ENCODE assay signal across 16 cellular contexts in genomic region chr3:105774444-105775180, GRCh38.
A peak's percentile ranks its signal among the peaks of the same experiment; 100 is the strongest.
DNase-seq lines count a peak whose midpoint lies in the region; ATAC-seq and TF ChIP-seq lines count a peak whose summit lies in the region.
"Had no signal": no experiment of that assay in that cellular context is flagged by ENCODE, and none has a peak within 500 bp of the region (broad histone marks: within the 10 kb centered on the region; RNA-seq: fewer than 3 reads in every experiment).

No MANE protein-coding gene starts in this region.

- H3K27me3 Mint-ChIP-seq in activated CD4-positive, alpha-beta memory T cell treated with anti-CD3 and anti-CD28 coated beads for 36 hours, result no peaks in the 10 kb centered on the region
- H3K27me3 Mint-ChIP-seq in activated CD4-positive, alpha-beta memory T cell treated with anti-CD3 and anti-CD28 coated beads, Interleukin-2, amount 10 ng/mL, durations not matched to agents 7 days and 5 days, result no peaks in the 10 kb centered on the region
- H3K27me3 Mint-ChIP-seq in activated T-helper 17 cell treated with anti-CD3 and anti-CD28 coated beads, Interleukin-2, amount 50 U/mL, for 72 hours, result no peaks in the 10 kb centered on the region
- no peaks in the 10 kb centered on the region for H3K27me3 Mint-ChIP-seq in nephron (ENCODE audit: low read depth)

- H3K4me1 ChIP-seq in suprapubic skin, result no peaks in the 10 kb centered on the region
- H3K4me1 ChIP-seq: pancreas had no signal

- DNase-seq in activated CD4-positive, alpha-beta memory T cell treated with anti-CD3 and anti-CD28 coated beads for 36 hours, result no peak
- DNase-seq in activated CD4-positive, alpha-beta memory T cell treated with anti-CD3 and anti-CD28 coated beads, Interleukin-2, amount 10 ng/mL, durations not matched to agents 7 days and 5 days, result no peak
- DNase-seq in GM20000 (ENCODE audit: low spot score), result peak; percentile 9
- DNase-seq in SHP77 (lab: John Stamatoyannopoulos, UW), result no peak
- DNase-seq in NCI-H187 treated with DMSO at 0.1 percent for 48 hours (lab: John Stamatoyannopoulos, UW), result no peak
- DNase-seq in suprapubic skin (ENCODE audit: low spot score in 2 of 2), result no peak
- DNase-seq: adrenal gland; caudate nucleus; HFFc6; Karpas-422; NCI-H1436; NCI-H2227 treated with DMSO at 0.1 percent for 48 hours; NK-92 treated with Interleukin-12 subunit alpha and Interleukin-12 subunit beta, amount 100 ng/mL, for 24 hours; pancreas had no signal

- H3K4me3 ChIP-seq in suprapubic skin, result no peak overlapping the region
- H3K4me3 ChIP-seq: adrenal gland, pancreas had no signal

- no peak overlapping the region for H3K4me3 Mint-ChIP-seq in activated CD4-positive, alpha-beta memory T cell treated with anti-CD3 and anti-CD28 coated beads for 36 hours
- H3K4me3 Mint-ChIP-seq in activated CD4-positive, alpha-beta memory T cell treated with anti-CD3 and anti-CD28 coated beads, Interleukin-2, amount 10 ng/mL, durations not matched to agents 7 days and 5 days, result no peak overlapping the region
- H3K4me3 Mint-ChIP-seq in activated T-helper 17 cell treated with anti-CD3 and anti-CD28 coated beads, Interleukin-2, amount 50 U/mL, for 72 hours, result peak overlapping the region; percentile 21
- no peak overlapping the region for H3K4me3 Mint-ChIP-seq in nephron
- H3K4me3 Mint-ChIP-seq: HFFc6 had no signal

- no peaks in the 10 kb centered on the region for H3K9me3 Mint-ChIP-seq in activated CD4-positive, alpha-beta memory T cell treated with anti-CD3 and anti-CD28 coated beads for 36 hours
- H3K9me3 Mint-ChIP-seq in activated CD4-positive, alpha-beta memory T cell treated with anti-CD3 and anti-CD28 coated beads, Interleukin-2, amount 10 ng/mL, durations not matched to agents 7 days and 5 days, result peaks cover 3% of the 10 kb centered on the region
- H3K9me3 Mint-ChIP-seq in activated T-helper 17 cell treated with anti-CD3 and anti-CD28 coated beads, Interleukin-2, amount 50 U/mL, for 72 hours, result no peaks in the 10 kb centered on the region
- no peaks in the 10 kb centered on the region for H3K9me3 Mint-ChIP-seq in nephron
- H3K9me3 Mint-ChIP-seq: HFFc6 had no signal

- peak; percentile 69 for ATAC-seq in activated T-helper 17 cell treated with anti-CD3 and anti-CD28 coated beads, Interleukin-2, amount 50 U/mL, for 72 hours (replicated peaks)
- ATAC-seq: pancreas had no signal

- H3K9me3 ChIP-seq in suprapubic skin, result no peaks in the 10 kb centered on the region
- H3K9me3 ChIP-seq: adrenal gland, pancreas had no signal

- peak overlapping the region; percentile 49 for H3K27ac Mint-ChIP-seq in activated CD4-positive, alpha-beta memory T cell treated with anti-CD3 and anti-CD28 coated beads for 36 hours
- H3K27ac Mint-ChIP-seq in activated CD4-positive, alpha-beta memory T cell treated with anti-CD3 and anti-CD28 coated beads, Interleukin-2, amount 10 ng/mL, durations not matched to agents 7 days and 5 days, result no peak overlapping the region
- H3K27ac Mint-ChIP-seq in activated T-helper 17 cell treated with anti-CD3 and anti-CD28 coated beads, Interleukin-2, amount 50 U/mL, for 72 hours, result peak overlapping the region; percentile 24
- H3K27ac Mint-ChIP-seq in nephron, result peak overlapping the region in 2 of 3 experiments; percentile 36 to 42
- H3K27ac Mint-ChIP-seq: HFFc6 had no signal

- no peak for TF ChIP-seq POLR2A in suprapubic skin (IDR thresholded peaks at IDR 0.05)

- H3K4me1 Mint-ChIP-seq in activated CD4-positive, alpha-beta memory T cell treated with anti-CD3 and anti-CD28 coated beads for 36 hours (ENCODE audit: low read depth), result peaks cover 71% of the 10 kb centered on the region
- H3K4me1 Mint-ChIP-seq in activated CD4-positive, alpha-beta memory T cell treated with anti-CD3 and anti-CD28 coated beads, Interleukin-2, amount 10 ng/mL, durations not matched to agents 7 days and 5 days, result peaks cover 40% of the 10 kb centered on the region
- peaks cover 55% of the 10 kb centered on the region for H3K4me1 Mint-ChIP-seq in activated T-helper 17 cell treated with anti-CD3 and anti-CD28 coated beads, Interleukin-2, amount 50 U/mL, for 72 hours
- H3K4me1 Mint-ChIP-seq in nephron, result no peaks in the 10 kb centered on the region

- no peaks in the 10 kb centered on the region for H3K27me3 ChIP-seq in suprapubic skin
- H3K27me3 ChIP-seq: adrenal gland, pancreas had no signal

- WGBS in suprapubic skin, result 77% methylated on average over 1 of the region's 1 CpG

- no peak for TF ChIP-seq EP300 in suprapubic skin (IDR thresholded peaks at IDR 0.05)

- intact Hi-C loops in activated CD4-positive, alpha-beta memory T cell treated with anti-CD3 and anti-CD28 coated beads for 36 hours (cut with micrococcal nuclease), result loop anchor here (1.0 to 10.0 kb wide), 6 partner anchors 9 to 650 kb away; no protein-coding TSS in a partner anchor

- TF ChIP-seq CTCF in GM20000 (IDR thresholded peaks at IDR 0.05; ENCODE audit: extremely low read depth, missing control alignments) (no peak), nephron (IDR thresholded peaks at IDR 0.05; ENCODE audit: unreplicated experiment in 3 of 3) (no peak), suprapubic skin (IDR thresholded peaks at IDR 0.05) (no peak)

- peaks cover 51% of the 10 kb centered on the region for H3K36me3 Mint-ChIP-seq in activated CD4-positive, alpha-beta memory T cell treated with anti-CD3 and anti-CD28 coated beads for 36 hours
- H3K36me3 Mint-ChIP-seq in activated CD4-positive, alpha-beta memory T cell treated with anti-CD3 and anti-CD28 coated beads, Interleukin-2, amount 10 ng/mL, durations not matched to agents 7 days and 5 days (ENCODE audit: low read depth), result peaks cover 62% of the 10 kb centered on the region
- H3K36me3 Mint-ChIP-seq in activated T-helper 17 cell treated with anti-CD3 and anti-CD28 coated beads, Interleukin-2, amount 50 U/mL, for 72 hours (ENCODE audit: low read depth), result peaks cover 87% of the 10 kb centered on the region
- H3K36me3 Mint-ChIP-seq in nephron (ENCODE audit: low read depth), result peaks cover 32% of the 10 kb centered on the region

- no peaks in the 10 kb centered on the region for H3K36me3 ChIP-seq in suprapubic skin
- H3K36me3 ChIP-seq: adrenal gland, pancreas had no signal

- no peak overlapping the region for H3K27ac ChIP-seq in suprapubic skin
- H3K27ac ChIP-seq: adrenal gland, pancreas had no signal

- POLR2A ChIA-PET in activated CD4-positive, alpha-beta memory T cell treated with anti-CD3 and anti-CD28 coated beads for 36 hours (lab: Charles Lee), result interaction anchor here (1.0 kb wide), 1 partner anchor 23 kb away, joined by 3 read pairs; no protein-coding TSS in a partner anchor
- POLR2A ChIA-PET in activated CD4-positive, alpha-beta memory T cell treated with anti-CD3 and anti-CD28 coated beads, Interleukin-2, amount 10 ng/mL, durations not matched to agents 7 days and 5 days (lab: Charles Lee), result no interaction called here

- CTCF ChIA-PET in activated CD4-positive, alpha-beta memory T cell treated with anti-CD3 and anti-CD28 coated beads for 36 hours (lab: Charles Lee), result interaction anchor here (1.0 kb wide), 1 partner anchor 52 kb away, joined by 3 read pairs; no protein-coding TSS in a partner anchor
- CTCF ChIA-PET in activated CD4-positive, alpha-beta memory T cell treated with anti-CD3 and anti-CD28 coated beads, Interleukin-2, amount 10 ng/mL, durations not matched to agents 7 days and 5 days (lab: Charles Lee), result no interaction called here
